1 cellular context compared by ENCODE assay signal in genomic region chr1:58754683-58755467, GRCh38.
TF ChIP-seq lines count a peak whose summit lies in the region.

No MANE protein-coding gene starts in this region.

TF ChIP-seq in K562, 482 proteins besides CTCF, POLR2A, EP300 and RAD21 (continued from another document):
- TF ChIP-seq, protein P1, sequence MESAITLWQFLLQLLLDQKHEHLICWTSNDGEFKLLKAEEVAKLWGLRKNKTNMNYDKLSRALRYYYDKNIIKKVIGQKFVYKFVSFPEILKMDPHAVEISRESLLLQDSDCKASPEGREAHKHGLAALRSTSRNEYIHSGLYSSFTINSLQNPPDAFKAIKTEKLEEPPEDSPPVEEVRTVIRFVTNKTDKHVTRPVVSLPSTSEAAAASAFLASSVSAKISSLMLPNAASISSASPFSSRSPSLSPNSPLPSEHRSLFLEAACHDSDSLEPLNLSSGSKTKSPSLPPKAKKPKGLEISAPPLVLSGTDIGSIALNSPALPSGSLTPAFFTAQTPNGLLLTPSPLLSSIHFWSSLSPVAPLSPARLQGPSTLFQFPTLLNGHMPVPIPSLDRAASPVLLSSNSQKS (CRISPR knock-in tag; IDR thresholded peaks at IDR 0.05): no peak
- TF ChIP-seq ZNF280A (IDR thresholded peaks at IDR 0.05; ENCODE audit: low read depth, partially characterized antibody) (no peak), ZNF444 (CRISPR knock-in tag; IDR thresholded peaks at IDR 0.05) (no peak), HDAC1 (IDR thresholded peaks at IDR 0.05) (no peak), NFIC (IDR thresholded peaks at IDR 0.05) (no peak), ZNF146 (CRISPR knock-in tag; IDR thresholded peaks at IDR 0.05; ENCODE audit: unreplicated experiment) (no peak), GATAD2B (IDR thresholded peaks at IDR 0.05; ENCODE audit: borderline replicate concordance) (no peak), E2F3 (CRISPR knock-in tag; IDR thresholded peaks at IDR 0.05) (no peak), ZNF507 (tag; conservative IDR thresholded peaks at IDR 0.05) (no peak)
- TF ChIP-seq, protein P2, sequence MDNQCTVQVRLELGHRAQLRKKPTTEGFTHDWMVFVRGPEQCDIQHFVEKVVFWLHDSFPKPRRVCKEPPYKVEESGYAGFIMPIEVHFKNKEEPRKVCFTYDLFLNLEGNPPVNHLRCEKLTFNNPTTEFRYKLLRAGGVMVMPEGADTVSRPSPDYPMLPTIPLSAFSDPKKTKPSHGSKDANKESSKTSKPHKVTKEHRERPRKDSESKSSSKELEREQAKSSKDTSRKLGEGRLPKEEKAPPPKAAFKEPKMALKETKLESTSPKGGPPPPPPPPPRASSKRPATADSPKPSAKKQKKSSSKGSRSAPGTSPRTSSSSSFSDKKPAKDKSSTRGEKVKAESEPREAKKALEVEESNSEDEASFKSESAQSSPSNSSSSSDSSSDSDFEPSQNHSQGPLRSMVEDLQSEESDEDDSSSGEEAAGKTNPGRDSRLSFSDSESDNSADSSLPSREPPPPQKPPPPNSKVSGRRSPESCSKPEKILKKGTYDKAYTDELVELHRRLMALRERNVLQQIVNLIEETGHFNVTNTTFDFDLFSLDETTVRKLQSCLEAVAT (IDR thresholded peaks at IDR 0.05): no peak
- TF ChIP-seq, protein P3, sequence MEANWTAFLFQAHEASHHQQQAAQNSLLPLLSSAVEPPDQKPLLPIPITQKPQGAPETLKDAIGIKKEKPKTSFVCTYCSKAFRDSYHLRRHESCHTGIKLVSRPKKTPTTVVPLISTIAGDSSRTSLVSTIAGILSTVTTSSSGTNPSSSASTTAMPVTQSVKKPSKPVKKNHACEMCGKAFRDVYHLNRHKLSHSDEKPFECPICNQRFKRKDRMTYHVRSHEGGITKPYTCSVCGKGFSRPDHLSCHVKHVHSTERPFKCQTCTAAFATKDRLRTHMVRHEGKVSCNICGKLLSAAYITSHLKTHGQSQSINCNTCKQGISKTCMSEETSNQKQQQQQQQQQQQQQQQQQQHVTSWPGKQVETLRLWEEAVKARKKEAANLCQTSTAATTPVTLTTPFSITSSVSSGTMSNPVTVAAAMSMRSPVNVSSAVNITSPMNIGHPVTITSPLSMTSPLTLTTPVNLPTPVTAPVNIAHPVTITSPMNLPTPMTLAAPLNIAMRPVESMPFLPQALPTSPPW (CRISPR knock-in tag; IDR thresholded peaks at IDR 0.05): peak; percentile 19; the same call in 1 of the 2 replicates
TF ChIP-seq in K562: peak in this region for 43.
